In the genomic region with DNA sequence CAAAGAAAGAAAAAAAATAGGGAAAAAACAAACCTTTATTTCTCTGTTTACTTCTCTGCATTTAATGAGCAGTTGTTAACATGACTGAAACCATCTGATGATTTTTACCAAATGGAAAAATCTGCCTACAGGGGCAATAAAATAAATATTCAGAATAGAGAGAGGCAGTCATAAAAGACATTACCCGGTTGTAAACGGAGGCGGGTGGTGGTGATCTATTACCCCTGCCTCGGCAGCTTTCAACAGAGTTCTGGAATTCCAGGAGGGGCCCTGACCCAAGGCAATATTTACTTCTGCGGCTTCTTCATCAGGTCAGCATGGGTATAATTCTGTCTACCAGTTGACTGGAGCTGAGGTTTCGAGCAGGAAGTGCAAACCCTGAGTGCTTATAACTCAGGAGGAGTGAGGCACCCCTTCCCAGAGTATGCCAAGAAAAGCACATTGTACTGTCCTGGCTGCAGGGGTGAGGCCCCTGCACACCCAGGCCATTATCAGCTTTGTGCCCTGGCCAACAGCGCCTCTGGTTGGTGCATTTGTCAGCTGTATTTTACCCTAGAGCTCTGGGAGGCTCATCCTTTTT, we compare ENCODE assay signal across 1 cellular context.
TF ChIP-seq lines count a peak whose summit lies in the region.

No MANE protein-coding gene starts in this region.

TF ChIP-seq in HepG2, 621 proteins besides CTCF, POLR2A, EP300 and RAD21 (continued from another document):
- TF ChIP-seq, protein P1, sequence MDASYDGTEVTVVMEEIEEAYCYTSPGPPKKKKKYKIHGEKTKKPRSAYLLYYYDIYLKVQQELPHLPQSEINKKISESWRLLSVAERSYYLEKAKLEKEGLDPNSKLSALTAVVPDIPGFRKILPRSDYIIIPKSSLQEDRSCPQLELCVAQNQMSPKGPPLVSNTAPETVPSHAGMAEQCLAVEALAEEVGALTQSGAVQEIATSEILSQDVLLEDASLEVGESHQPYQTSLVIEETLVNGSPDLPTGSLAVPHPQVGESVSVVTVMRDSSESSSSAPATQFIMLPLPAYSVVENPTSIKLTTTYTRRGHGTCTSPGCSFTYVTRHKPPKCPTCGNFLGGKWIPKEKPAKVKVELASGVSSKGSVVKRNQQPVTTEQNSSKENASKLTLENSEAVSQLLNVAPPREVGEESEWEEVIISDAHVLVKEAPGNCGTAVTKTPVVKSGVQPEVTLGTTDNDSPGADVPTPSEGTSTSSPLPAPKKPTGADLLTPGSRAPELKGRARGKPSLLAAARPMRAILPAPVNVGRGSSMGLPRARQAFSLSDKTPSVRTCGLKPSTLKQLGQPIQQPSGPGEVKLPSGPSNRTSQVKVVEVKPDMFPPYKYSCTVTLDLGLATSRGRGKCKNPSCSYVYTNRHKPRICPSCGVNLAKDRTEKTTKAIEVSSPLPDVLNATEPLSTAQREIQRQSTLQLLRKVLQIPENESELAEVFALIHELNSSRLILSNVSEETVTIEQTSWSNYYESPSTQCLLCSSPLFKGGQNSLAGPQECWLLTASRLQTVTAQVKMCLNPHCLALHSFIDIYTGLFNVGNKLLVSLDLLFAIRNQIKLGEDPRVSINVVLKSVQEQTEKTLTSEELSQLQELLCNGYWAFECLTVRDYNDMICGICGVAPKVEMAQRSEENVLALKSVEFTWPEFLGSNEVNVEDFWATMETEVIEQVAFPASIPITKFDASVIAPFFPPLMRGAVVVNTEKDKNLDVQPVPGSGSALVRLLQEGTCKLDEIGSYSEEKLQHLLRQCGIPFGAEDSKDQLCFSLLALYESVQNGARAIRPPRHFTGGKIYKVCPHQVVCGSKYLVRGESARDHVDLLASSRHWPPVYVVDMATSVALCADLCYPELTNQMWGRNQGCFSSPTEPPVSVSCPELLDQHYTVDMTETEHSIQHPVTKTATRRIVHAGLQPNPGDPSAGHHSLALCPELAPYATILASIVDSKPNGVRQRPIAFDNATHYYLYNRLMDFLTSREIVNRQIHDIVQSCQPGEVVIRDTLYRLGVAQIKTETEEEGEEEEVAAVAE (CRISPR knock-in tag; IDR thresholded peaks at IDR 0.05; ENCODE audit: borderline replicate concordance) = no peak
- TF ChIP-seq, protein P2, sequence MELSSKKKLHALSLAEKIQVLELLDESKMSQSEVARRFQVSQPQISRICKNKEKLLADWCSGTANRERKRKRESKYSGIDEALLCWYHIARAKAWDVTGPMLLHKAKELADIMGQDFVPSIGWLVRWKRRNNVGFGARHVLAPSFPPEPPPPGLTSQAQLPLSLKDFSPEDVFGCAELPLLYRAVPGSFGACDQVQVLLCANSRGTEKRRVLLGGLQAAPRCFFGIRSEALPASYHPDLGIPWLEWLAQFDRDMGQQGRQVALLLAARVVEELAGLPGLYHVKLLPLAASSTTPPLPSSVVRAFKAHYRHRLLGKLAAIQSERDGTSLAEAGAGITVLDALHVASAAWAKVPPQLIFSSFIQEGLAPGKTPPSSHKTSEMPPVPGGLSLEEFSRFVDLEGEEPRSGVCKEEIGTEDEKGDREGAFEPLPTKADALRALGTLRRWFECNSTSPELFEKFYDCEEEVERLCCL (CRISPR knock-in tag; IDR thresholded peaks at IDR 0.05; ENCODE audit: borderline replicate concordance) = no peak
- TF ChIP-seq SP5 (CRISPR knock-in tag; IDR thresholded peaks at IDR 0.05; ENCODE audit: borderline replicate concordance, low read depth) (no peak), ZSCAN25 (CRISPR knock-in tag; IDR thresholded peaks at IDR 0.05) (peak; percentile 89), RELA (CRISPR knock-in tag; IDR thresholded peaks at IDR 0.05) (no peak)
